Comparison of ENCODE assay signal across 20 cellular contexts in genomic region chr13:60701919-60702318, GRCh38.
"Had no signal": no experiment of that assay in that cellular context is flagged by ENCODE, and none has a peak within 500 bp of the region (broad histone marks: within the 10 kb centered on the region; RNA-seq: fewer than 3 reads in every experiment).

No MANE protein-coding gene starts in this region.

- H3K4me3 ChIP-seq: SJSA1 had no signal

- H3K4me1 Mint-ChIP-seq: T-cell had no signal

- H3K27ac Mint-ChIP-seq: T-cell had no signal

- H3K4me2 ChIP-seq: SK-N-SH had no signal

- H3K9ac ChIP-seq: SK-N-SH had no signal

- H3K27ac ChIP-seq: SJSA1 had no signal

- H3K9me3 ChIP-seq: SJSA1, SK-N-SH had no signal

- H3K36me3 Mint-ChIP-seq: T-cell had no signal

- DNase-seq: KBM-7, MV-4-11, NCI-H1048, NCI-H1105, NCI-H1436 treated with DMSO at 0.1 percent for 48 hours, NCI-H1694, NCI-H187 treated with DMSO at 0.1 percent for 48 hours, NCI-H2029 treated with DMSO at 0.1 percent for 48 hours, NCI-H2107, NCI-H2171 treated with DMSO at 0.1 percent for 48 hours, NCI-H345, NCI-H446 treated with DMSO at 0.1 percent for 48 hours, NCI-H510A treated with DMSO at 0.1 percent for 48 hours, Right ventricle myocardium superior, RPMI8226, SIG-M5, SK-N-SH, SW 1271, T-cell had no signal

- H3K27me3 ChIP-seq: SJSA1 had no signal

- H3K36me3 ChIP-seq: SJSA1 had no signal

- H3K4me1 ChIP-seq: SJSA1 had no signal

- H3K4me3 Mint-ChIP-seq: T-cell had no signal
